14 cellular contexts compared by ENCODE assay signal in genomic region chr6:142548571-142548970, GRCh38.
DNase-seq lines count a peak whose midpoint lies in the region; ATAC-seq and TF ChIP-seq lines count a peak whose summit lies in the region.
"Had no signal": no experiment of that assay in that cellular context is flagged by ENCODE, and none has a peak within 500 bp of the region (broad histone marks: within the 10 kb centered on the region; RNA-seq: fewer than 3 reads in every experiment).

No MANE protein-coding gene starts in this region.

- H3K36me3 ChIP-seq in CD4-positive, CD25-positive, alpha-beta regulatory T cell (ENCODE audit: control insufficient read depth, insufficient read depth, low read length): no peaks in the 10 kb centered on the region
- no peaks in the 10 kb centered on the region for H3K36me3 ChIP-seq in HCT116 (ENCODE audit: control insufficient read depth in 1 of 2, insufficient read depth in 2 of 2, low read length in 2 of 2)
- H3K36me3 ChIP-seq: BLaER1 had no signal

- H3K4me3 ChIP-seq in CD4-positive, CD25-positive, alpha-beta regulatory T cell (ENCODE audit: low read depth, low read length): no peak overlapping the region
- H3K4me3 ChIP-seq in HCT116 (replicated peaks in 1 of 2; ENCODE audit: low read depth in 1 of 2, low read length in 2 of 2) (no peak overlapping the region), lower leg skin (ENCODE audit: low read depth, poor library complexity, severe bottlenecking) (no peak overlapping the region)
- H3K4me3 ChIP-seq: BLaER1 had no signal

- no peak overlapping the region for H3K27ac ChIP-seq in CD4-positive, CD25-positive, alpha-beta regulatory T cell (ENCODE audit: insufficient read depth, low read length, poor library complexity, severe bottlenecking)
- H3K27ac ChIP-seq in HCT116 (ENCODE audit: low read depth, low read length): no peak overlapping the region
- H3K27ac ChIP-seq: BLaER1, HL-60 had no signal

- WGBS in lower leg skin, 2 donors: 90 to 91% methylated on average over 1 of the region's 1 CpG

- peaks cover 5% of the 10 kb centered on the region for H3K36me3 Mint-ChIP-seq in activated CD4-positive, alpha-beta T cell treated with anti-CD3 and anti-CD28 coated beads, Interleukin-2, amount 10 ng/mL, durations not matched to agents 7 days and 5 days (ENCODE audit: low read depth)
- H3K36me3 Mint-ChIP-seq in CD4-positive, CD25-positive, alpha-beta regulatory T cell: no peaks in the 10 kb centered on the region

- CTCF ChIA-PET in activated CD4-positive, alpha-beta T cell treated with anti-CD3 and anti-CD28 coated beads, Interleukin-2, amount 10 ng/mL, durations not matched to agents 7 days and 5 days (lab: Charles Lee): no interaction called here
- CTCF ChIA-PET in HCT116 (lab: Charles Lee): no interaction called here

- intact Hi-C loops in HCT116 (cut with micrococcal nuclease) (no loop called here), lower leg skin (cut with DNase I; ENCODE audit: low total_unique reads) (no loop called here)

- H3K9me2 ChIP-seq in HCT116 (ENCODE audit: insufficient read depth): no peaks in the 10 kb centered on the region; the same call in 1 of the 2 replicates

- H3K4me1 Mint-ChIP-seq in activated CD4-positive, alpha-beta T cell treated with anti-CD3 and anti-CD28 coated beads, Interleukin-2, amount 10 ng/mL, durations not matched to agents 7 days and 5 days: peaks cover 55% of the 10 kb centered on the region
- peaks cover 0 to 36% (median 9%) of the 10 kb centered on the region in 4 donors for H3K4me1 Mint-ChIP-seq in CD4-positive, CD25-positive, alpha-beta regulatory T cell

- no peaks in the 10 kb centered on the region for H3K4me1 ChIP-seq in CD4-positive, CD25-positive, alpha-beta regulatory T cell (ENCODE audit: control insufficient read depth, insufficient read depth, low read length, poor library complexity, severe bottlenecking)
- peaks cover 7 to 14% of the 10 kb centered on the region in 2 experiments; a peak in 3 of 4 replicates for H3K4me1 ChIP-seq in HCT116 (ENCODE audit: control insufficient read depth in 1 of 2, insufficient read depth in 2 of 2, low read length in 2 of 2)
- H3K4me1 ChIP-seq: BLaER1 had no signal

- TF ChIP-seq CTCF in HCT116 (IDR thresholded peaks at IDR 0.05 in 2 of 3, conservative IDR thresholded peaks at IDR 0.05 in 1 of 3; ENCODE audit: borderline replicate concordance in 1 of 3, insufficient read depth in 1 of 3, low read depth in 2 of 3, low read length in 2 of 3): no peak
- TF ChIP-seq CTCF in lower leg skin (IDR thresholded peaks at IDR 0.05): no peak

- no peak for ATAC-seq in CD4-positive, CD25-positive, alpha-beta regulatory T cell (ENCODE audit: low read depth in 2 of 2)
- ATAC-seq in HCT116 (no peak), HG03469 (IDR thresholded peaks at IDR 0.05; ENCODE audit: unreplicated experiment) (no peak)

- H3K9me3 Mint-ChIP-seq in activated CD4-positive, alpha-beta T cell treated with anti-CD3 and anti-CD28 coated beads, Interleukin-2, amount 10 ng/mL, durations not matched to agents 7 days and 5 days: peaks cover 10% of the 10 kb centered on the region
- peaks cover 0 to 5% (median 0%) of the 10 kb centered on the region in 7 donors for H3K9me3 Mint-ChIP-seq in CD4-positive, CD25-positive, alpha-beta regulatory T cell

- RAD21 ChIA-PET in HCT116 (lab: Charles Lee; ENCODE audit: low non-redundant PET in 1 of 2, low total read pairs in 2 of 2, uncharacterized antibody in 2 of 2, unreplicated experiment in 2 of 2): no interaction called here

- peaks cover 2% of the 10 kb centered on the region for H3K27me3 Mint-ChIP-seq in activated CD4-positive, alpha-beta T cell treated with anti-CD3 and anti-CD28 coated beads, Interleukin-2, amount 10 ng/mL, durations not matched to agents 7 days and 5 days
- peaks cover 12% of the 10 kb centered on the region for H3K27me3 Mint-ChIP-seq in CD4-positive, CD25-positive, alpha-beta regulatory T cell

- POLR2A ChIA-PET in activated CD4-positive, alpha-beta T cell treated with anti-CD3 and anti-CD28 coated beads, Interleukin-2, amount 10 ng/mL, durations not matched to agents 7 days and 5 days (lab: Charles Lee): no interaction called here
- POLR2A ChIA-PET in HCT116 (lab: Charles Lee): no interaction called here

- DNase-seq in activated CD4-positive, alpha-beta T cell treated with anti-CD3 and anti-CD28 coated beads, Interleukin-2, amount 10 ng/mL, durations not matched to agents 7 days and 5 days: no peak
- no peak for DNase-seq in activated CD4-positive, alpha-beta T cell treated with anti-CD3 and anti-CD28 coated beads, Interleukin-2, amount 50 U/mL, for 1 hour
- no peak for DNase-seq in CD4-positive, CD25-positive, alpha-beta regulatory T cell
- DNase-seq in HCT116 (ENCODE audit: low read depth, low spot score) (no peak), kidney glomerular epithelial cell (lab: John Stamatoyannopoulos, UW) (peak; percentile 26), iPS-NIHi7 (ENCODE audit: extremely low spot score) (no peak), lower leg skin (ENCODE audit: low spot score in 2 of 2) (no peak)
- DNase-seq: 8988T, AML-193, DMS153, GF-D8 had no signal

- H3K9ac ChIP-seq in HCT116 (ENCODE audit: low read length): no peak overlapping the region
- H3K9ac ChIP-seq: BLaER1 had no signal

- no peaks in the 10 kb centered on the region for H3K9me3 ChIP-seq in CD4-positive, CD25-positive, alpha-beta regulatory T cell (ENCODE audit: control insufficient read depth in 2 of 2, low read length in 2 of 2)
- H3K9me3 ChIP-seq in HCT116 (ENCODE audit: control insufficient read depth in 1 of 2, insufficient read depth in 1 of 2, low read depth in 1 of 2, low read length in 2 of 2): no peaks in the 10 kb centered on the region
- H3K9me3 ChIP-seq: BLaER1 had no signal

- BruUV-seq in HCT116 (replicated peaks; lab: Mats Ljungman, UMichigan): no TSS peak

- TF ChIP-seq RAD21 in HCT116 (IDR thresholded peaks at IDR 0.05; ENCODE audit: low read depth): no peak

- H4K20me1 ChIP-seq in HCT116 (ENCODE audit: insufficient read depth): no peaks in the 10 kb centered on the region
- H4K20me1 ChIP-seq: BLaER1 had no signal

- peak overlapping the region; percentile 82 for H3K27ac Mint-ChIP-seq in activated CD4-positive, alpha-beta T cell treated with anti-CD3 and anti-CD28 coated beads, Interleukin-2, amount 10 ng/mL, durations not matched to agents 7 days and 5 days
- H3K27ac Mint-ChIP-seq in CD4-positive, CD25-positive, alpha-beta regulatory T cell: peak overlapping the region in 2 of 3 donors; percentile 6 to 74

- H3K4me3 Mint-ChIP-seq in activated CD4-positive, alpha-beta T cell treated with anti-CD3 and anti-CD28 coated beads, Interleukin-2, amount 10 ng/mL, durations not matched to agents 7 days and 5 days: no peak overlapping the region
- no peak overlapping the region for H3K4me3 Mint-ChIP-seq in CD4-positive, CD25-positive, alpha-beta regulatory T cell

- H3K79me2 ChIP-seq in HCT116 (ENCODE audit: insufficient read depth, low read length): no peaks in the 10 kb centered on the region

- no peak overlapping the region for H3K4me2 ChIP-seq in HCT116 (ENCODE audit: low read length)
- H3K4me2 ChIP-seq: BLaER1 had no signal

- H3K27me3 ChIP-seq in CD4-positive, CD25-positive, alpha-beta regulatory T cell (ENCODE audit: control insufficient read depth, insufficient read depth, low read length): peaks cover 7% of the 10 kb centered on the region
- H3K27me3 ChIP-seq in HCT116 (ENCODE audit: insufficient read depth, low read length): no peaks in the 10 kb centered on the region
- H3K27me3 ChIP-seq: BLaER1 had no signal

- no peak for TF ChIP-seq POLR2A in HCT116 (IDR thresholded peaks at IDR 0.05; ENCODE audit: borderline replicate concordance, extremely low read depth, insufficient read depth, insufficient read length)
- TF ChIP-seq POLR2A in lower leg skin (IDR thresholded peaks at IDR 0.05): no peak

- peak overlapping the region; percentile 27 for H2AFZ ChIP-seq in HCT116 (ENCODE audit: low read depth, low read length, poor library complexity, severe bottlenecking)

TF ChIP-seq in HCT116, 20 proteins besides CTCF, POLR2A, EP300 and RAD21:
- TF ChIP-seq ZNF274 (IDR thresholded peaks at IDR 0.05; ENCODE audit: low read depth, low read length): no peak
- TF ChIP-seq YY1 (IDR thresholded peaks at IDR 0.05; ENCODE audit: extremely low read depth, insufficient replicate concordance, low read depth, low read length): no peak
- no peak for TF ChIP-seq ATF3 (IDR thresholded peaks at IDR 0.05)
- no peak for TF ChIP-seq MAX (IDR thresholded peaks at IDR 0.05)
- no peak for TF ChIP-seq SRF (IDR thresholded peaks at IDR 0.05; ENCODE audit: low read depth)
- no peak for TF ChIP-seq FOSL1 (IDR thresholded peaks at IDR 0.05; ENCODE audit: low read depth)
- TF ChIP-seq ZBTB33 (IDR thresholded peaks at IDR 0.05; ENCODE audit: extremely low read depth, insufficient replicate concordance, low read length): no peak
- no peak for TF ChIP-seq ELF1 (IDR thresholded peaks at IDR 0.05; ENCODE audit: borderline replicate concordance, low read depth)
- no peak for TF ChIP-seq EZH2 (IDR thresholded peaks at IDR 0.05)
- no peak for TF ChIP-seq SP1 (IDR thresholded peaks at IDR 0.05; ENCODE audit: low read depth)
